Comparison of ENCODE assay signal across 1 cellular context in the genomic region with DNA sequence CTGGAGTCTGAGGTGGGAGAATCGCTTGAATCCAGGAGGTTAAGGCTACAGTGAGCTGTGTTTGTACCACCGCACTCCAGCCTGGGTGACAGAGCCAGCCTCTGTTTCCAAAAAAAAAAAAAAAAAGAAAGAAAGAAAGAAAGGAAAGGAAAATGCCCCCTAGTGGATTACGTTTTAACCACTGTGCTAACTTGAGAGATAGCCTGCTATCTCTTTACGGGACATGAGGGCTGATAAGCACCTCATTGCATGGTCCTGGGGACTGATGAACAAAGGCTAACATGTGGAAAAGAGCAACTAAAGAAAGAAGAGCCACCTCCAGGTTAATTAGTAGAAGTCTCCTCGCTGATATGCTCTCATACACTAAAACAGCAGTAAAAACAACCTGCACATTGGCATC. TPM values are rescaled to one million over a fixed set of nuclear protein-coding genes. Genes with fewer than 3 reads are reported as not detected.
"Had no signal": no experiment of that assay in that cellular context is flagged by ENCODE, and none has a peak within 500 bp of the region (broad histone marks: within the 10 kb centered on the region; RNA-seq: fewer than 3 reads in every experiment).

No MANE protein-coding gene starts in this region.

RNA-seq across cellular contexts. Expression of gene PLGLB2, which starts 4.2 kb away (rescaled TPM):
- total RNA-seq: kidney had no signal
